ENCODE assay signal across 13 cellular contexts in the genomic region with DNA sequence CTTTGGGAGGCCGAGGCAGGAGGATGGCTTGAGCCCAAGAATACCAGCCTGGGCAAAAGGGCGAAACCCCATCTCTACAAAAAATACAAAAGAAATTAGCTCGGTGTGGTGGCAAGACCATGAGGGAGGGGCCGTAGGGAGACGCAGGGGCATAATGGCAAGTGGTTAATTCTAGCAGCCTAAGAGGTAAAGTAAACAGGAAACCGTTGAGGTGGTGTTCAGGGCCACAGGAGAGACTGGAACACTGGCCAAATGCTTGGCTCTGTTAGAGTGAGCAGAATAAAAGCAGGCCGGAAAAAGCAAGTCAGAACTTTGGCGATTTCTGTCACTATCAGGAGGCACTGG.
DNase-seq lines count a peak whose midpoint lies in the region; ATAC-seq, FAIRE-seq and TF ChIP-seq lines count a peak whose summit lies in the region.
"Had no signal": no experiment of that assay in that cellular context is flagged by ENCODE, and none has a peak within 500 bp of the region (broad histone marks: within the 10 kb centered on the region; RNA-seq: fewer than 3 reads in every experiment).

No MANE protein-coding gene starts in this region.

- no peak for FAIRE-seq in A549 (lab: Jason Lieb, UNC)

- H3K4me1 ChIP-seq in A549 (peaks cover 48% of the 10 kb centered on the region), lower lobe of right lung (peaks cover 25% of the 10 kb centered on the region)
- H3K4me1 ChIP-seq: parathyroid adenoma had no signal

- CTCF ChIA-PET in A549 (lab: Yijun Ruan, JAX), result interaction anchor here (1.1 to 3.0 kb wide), 4 partner anchors 46 to 94 kb away, joined by 3 to 16 read pairs (median 4); no protein-coding TSS in a partner anchor

- TF ChIP-seq CTCF in A549 (IDR thresholded peaks at IDR 0.05) (no peak), VCaP (conservative IDR thresholded peaks at IDR 0.05) (no peak), lower lobe of right lung (IDR thresholded peaks at IDR 0.05) (no peak), GM20000 (IDR thresholded peaks at IDR 0.05; ENCODE audit: extremely low read depth, missing control alignments) (no peak)

- no peaks in the 10 kb centered on the region for H3K27me3 ChIP-seq in lower lobe of right lung (ENCODE audit: low read depth)

- H3K4me3 ChIP-seq in A549 (no peak overlapping the region), lower lobe of right lung (no peak overlapping the region)

- H3K36me3 ChIP-seq in lower lobe of right lung, result no peaks in the 10 kb centered on the region

- H3K27ac Mint-ChIP-seq in activated naive CD8-positive, alpha-beta T cell treated with anti-CD3 and anti-CD28 coated beads, Interleukin-2, amount 50 U/mL, for 24 hours, result no peak overlapping the region

- H3K27me3 Mint-ChIP-seq in activated naive CD8-positive, alpha-beta T cell treated with anti-CD3 and anti-CD28 coated beads, Interleukin-2, amount 50 U/mL, for 24 hours, result peaks cover 12% of the 10 kb centered on the region

- no peaks in the 10 kb centered on the region for H3K36me3 Mint-ChIP-seq in activated naive CD8-positive, alpha-beta T cell treated with anti-CD3 and anti-CD28 coated beads, Interleukin-2, amount 50 U/mL, for 24 hours (ENCODE audit: low read depth)

- peak; percentile 15; a peak in 4 of 6 replicates for ATAC-seq in A549
- peak in 1 of 2 donors; percentile 25 for ATAC-seq in lower lobe of right lung
- no peak for ATAC-seq in activated naive CD8-positive, alpha-beta T cell treated with anti-CD3 and anti-CD28 coated beads, Interleukin-2, amount 50 U/mL, for 24 hours
- ATAC-seq: activated CD4-positive, CD25-positive, alpha-beta regulatory T cell treated with anti-CD3 and anti-CD28 coated beads, Interleukin-2, amount 50 U/mL, for 24 hours had no signal

- no peaks in the 10 kb centered on the region for H3K4me1 Mint-ChIP-seq in activated naive CD8-positive, alpha-beta T cell treated with anti-CD3 and anti-CD28 coated beads, Interleukin-2, amount 50 U/mL, for 24 hours
- H3K4me1 Mint-ChIP-seq: central memory CD8-positive, alpha-beta T cell had no signal

- no peak for TF ChIP-seq POLR2A in A549 (IDR thresholded peaks at IDR 0.05; ENCODE audit: low read length)

- H3K4me3 Mint-ChIP-seq in activated naive CD8-positive, alpha-beta T cell treated with anti-CD3 and anti-CD28 coated beads, Interleukin-2, amount 50 U/mL, for 24 hours, result no peak overlapping the region
- H3K4me3 Mint-ChIP-seq: central memory CD8-positive, alpha-beta T cell had no signal

- 0% methylated on average over 8 of the region's 8 CpGs for WGBS in A549 (ENCODE audit: missing lambda C conversion rate)

- no peaks in the 10 kb centered on the region for H3K9me3 ChIP-seq in A549
- no peaks in the 10 kb centered on the region for H3K9me3 ChIP-seq in lower lobe of right lung

- intact Hi-C loops in lower lobe of right lung (cut with DNase I), result no loop called here

- peak overlapping the region; percentile 98 for H3K27ac ChIP-seq in A549
- H3K27ac ChIP-seq in VCaP, result peak overlapping the region; percentile 100
- peak overlapping the region; percentile 94 for H3K27ac ChIP-seq in lower lobe of right lung
- H3K27ac ChIP-seq: parathyroid adenoma had no signal

- POLR2A ChIA-PET in A549 (lab: Yijun Ruan, JAX), result interaction anchor here (1.0 to 4.0 kb wide), 11 partner anchors 35 to 101 kb away, joined by 4 to 36 read pairs (median 9); a partner anchor contains a TSS

- TF ChIP-seq EP300 in A549 (IDR thresholded peaks at IDR 0.05), result peak in 1 of 2 experiments; percentile 31; a peak in 1 of 5 replicates

- H3K4me2 ChIP-seq in A549, result peak overlapping the region; percentile 87

- TF ChIP-seq RAD21 in A549 (conservative IDR thresholded peaks at IDR 0.05 in 1 of 2, IDR thresholded peaks at IDR 0.05 in 1 of 2), result no peak; a peak in 1 of 5 replicates

- H3K9me3 Mint-ChIP-seq in activated naive CD8-positive, alpha-beta T cell treated with anti-CD3 and anti-CD28 coated beads, Interleukin-2, amount 50 U/mL, for 24 hours, result no peaks in the 10 kb centered on the region
- H3K9me3 Mint-ChIP-seq: central memory CD8-positive, alpha-beta T cell had no signal

- DNase-seq in A549 (ENCODE audit: low read depth in 1 of 2, low spot score in 1 of 2) (peak in 1 of 2 experiments; percentile 82), NCI-H1105 treated with DMSO at 0.1 percent for 48 hours (lab: John Stamatoyannopoulos, UW) (peak; percentile 54), lower lobe of right lung (no peak), cerebellar cortex (ENCODE audit: low spot score) (no peak), GM20000 (ENCODE audit: low spot score) (no peak), globus pallidus (ENCODE audit: low spot score) (no peak)
- no peak for DNase-seq in activated naive CD8-positive, alpha-beta T cell treated with anti-CD3 and anti-CD28 coated beads, Interleukin-2, amount 50 U/mL, for 24 hours
- DNase-seq: NCI-H2227 treated with DMSO at 0.1 percent for 48 hours, substantia nigra had no signal

TF ChIP-seq in A549, 52 proteins besides CTCF, POLR2A, EP300 and RAD21:
- TF ChIP-seq MAZ (IDR thresholded peaks at IDR 0.05; ENCODE audit: borderline replicate concordance, low read depth, low read length), result no peak
- no peak for TF ChIP-seq RNF2 (IDR thresholded peaks at IDR 0.05; ENCODE audit: borderline replicate concordance, low read depth)
- no peak for TF ChIP-seq HEYL (CRISPR knock-in tag; IDR thresholded peaks at IDR 0.05)
- no peak for TF ChIP-seq CEBPB (IDR thresholded peaks at IDR 0.05)
- no peak for TF ChIP-seq TFCP2L1 (CRISPR knock-in tag; IDR thresholded peaks at IDR 0.05)
- TF ChIP-seq, protein P1, sequence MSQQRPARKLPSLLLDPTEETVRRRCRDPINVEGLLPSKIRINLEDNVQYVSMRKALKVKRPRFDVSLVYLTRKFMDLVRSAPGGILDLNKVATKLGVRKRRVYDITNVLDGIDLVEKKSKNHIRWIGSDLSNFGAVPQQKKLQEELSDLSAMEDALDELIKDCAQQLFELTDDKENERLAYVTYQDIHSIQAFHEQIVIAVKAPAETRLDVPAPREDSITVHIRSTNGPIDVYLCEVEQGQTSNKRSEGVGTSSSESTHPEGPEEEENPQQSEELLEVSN (IDR thresholded peaks at IDR 0.05; ENCODE audit: borderline replicate concordance, low read depth), result no peak
- TF ChIP-seq, protein P2, sequence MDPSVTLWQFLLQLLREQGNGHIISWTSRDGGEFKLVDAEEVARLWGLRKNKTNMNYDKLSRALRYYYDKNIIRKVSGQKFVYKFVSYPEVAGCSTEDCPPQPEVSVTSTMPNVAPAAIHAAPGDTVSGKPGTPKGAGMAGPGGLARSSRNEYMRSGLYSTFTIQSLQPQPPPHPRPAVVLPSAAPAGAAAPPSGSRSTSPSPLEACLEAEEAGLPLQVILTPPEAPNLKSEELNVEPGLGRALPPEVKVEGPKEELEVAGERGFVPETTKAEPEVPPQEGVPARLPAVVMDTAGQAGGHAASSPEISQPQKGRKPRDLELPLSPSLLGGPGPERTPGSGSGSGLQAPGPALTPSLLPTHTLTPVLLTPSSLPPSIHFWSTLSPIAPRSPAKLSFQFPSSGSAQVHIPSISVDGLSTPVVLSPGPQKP (IDR thresholded peaks at IDR 0.05; ENCODE audit: low read depth, low read length), result no peak
- no peak for TF ChIP-seq FOXS1 (CRISPR knock-in tag; IDR thresholded peaks at IDR 0.05)
- TF ChIP-seq, protein P3, sequence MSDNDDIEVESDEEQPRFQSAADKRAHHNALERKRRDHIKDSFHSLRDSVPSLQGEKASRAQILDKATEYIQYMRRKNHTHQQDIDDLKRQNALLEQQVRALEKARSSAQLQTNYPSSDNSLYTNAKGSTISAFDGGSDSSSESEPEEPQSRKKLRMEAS (IDR thresholded peaks at IDR 0.05), result no peak; the same call in 1 of the 2 replicates
- TF ChIP-seq TP53 (CRISPR knock-in tag; IDR thresholded peaks at IDR 0.05), result no peak
- TF ChIP-seq SMC3 (IDR thresholded peaks at IDR 0.05), result no peak
- no peak for TF ChIP-seq ZC3H11A (IDR thresholded peaks at IDR 0.05)
- TF ChIP-seq CBX8 (IDR thresholded peaks at IDR 0.05), result no peak
